Comparison of ENCODE assay signal across 8 cellular contexts in the genomic region with DNA sequence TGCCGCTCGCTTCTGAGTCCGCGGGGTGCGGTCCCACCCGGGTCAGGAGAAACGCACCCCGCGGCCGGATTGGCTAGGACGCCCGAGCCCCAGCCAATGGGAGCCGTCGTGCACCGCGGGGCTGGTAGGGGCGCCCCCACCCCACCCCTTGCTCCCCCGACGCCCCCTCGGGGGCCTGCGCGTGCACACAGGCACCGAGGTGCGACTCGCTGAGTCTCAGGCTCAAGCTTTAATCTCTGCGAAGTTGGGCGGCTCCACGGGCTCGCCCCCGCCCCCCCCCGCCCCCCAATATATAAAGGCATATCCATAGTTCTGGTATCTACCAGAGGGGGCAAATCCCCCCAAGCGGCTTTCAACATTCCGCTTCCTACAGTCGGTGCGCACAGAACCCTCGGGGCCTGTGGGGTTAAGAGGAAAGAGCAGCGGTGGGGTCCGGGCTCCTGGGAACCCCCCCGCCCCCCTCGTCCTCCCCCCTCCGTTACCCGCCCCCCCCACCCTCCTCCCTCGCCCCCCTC. TPM values are rescaled to one million over a fixed set of nuclear protein-coding genes. Genes with fewer than 3 reads are reported as not detected.
A peak's percentile ranks its signal among the peaks of the same experiment; 100 is the strongest.
DNase-seq lines count a peak whose midpoint lies in the region; ATAC-seq and TF ChIP-seq lines count a peak whose summit lies in the region.

A gene with protein sequence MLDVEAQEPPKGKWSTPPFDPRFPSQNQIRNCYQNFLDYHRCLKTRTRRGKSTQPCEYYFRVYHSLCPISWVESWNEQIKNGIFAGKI (minus strand): TSS at position 22 of the 515 bp plus-strand sequence. CDS start 198 bp downstream, outside the sequence.

- H3K9ac ChIP-seq in ES-I3 (ENCODE audit: low read depth, low read length) (peak within 1 kb of the TSS; percentile 80), SU-DHL-6 (ENCODE audit: low read length) (0 out of 2 replicates have a peak within 1 kb of the TSS, but pooled peaks have one; percentile 4), fibroblast of lung (ENCODE audit: insufficient read depth, low read length) (no peak within 1 kb of the TSS)

- H3K4me2 ChIP-seq in SU-DHL-6 (ENCODE audit: low read depth, low read length, poor library complexity, severe bottlenecking) (peak within 1 kb of the TSS; percentile 39), fibroblast of lung (ENCODE audit: extremely low read depth, insufficient read depth, low read length) (peak within 1 kb of the TSS; percentile 86)

- no peaks in the 10 kb centered on the region for H3K9me2 ChIP-seq in SU-DHL-6 (replicated peaks; ENCODE audit: insufficient read depth, low read length)

- peaks cover 12% of the 10 kb centered on the region; the same call in 1 of the 2 replicates for H3K4me1 ChIP-seq in ES-I3 (ENCODE audit: insufficient read depth, low read length)
- H3K4me1 ChIP-seq in fibroblast of lung (ENCODE audit: control insufficient read depth, extremely low read depth, insufficient read depth, low read length), result no peaks in the 10 kb centered on the region
- H3K4me1 ChIP-seq in psoas muscle, result peaks cover 5% of the 10 kb centered on the region

- H2AFZ ChIP-seq in SU-DHL-6 (ENCODE audit: low read depth, low read length, severe bottlenecking) (no peak within 1 kb of the TSS), fibroblast of lung (ENCODE audit: low read length) (no peak within 1 kb of the TSS)

- intact Hi-C loops in psoas muscle (cut with DNase I), result no loop called here

- TF ChIP-seq CTCF in SU-DHL-6 (IDR thresholded peaks at IDR 0.05; ENCODE audit: insufficient read depth, low read length, poor library complexity, severe bottlenecking) (no peak), fibroblast of lung (conservative IDR thresholded peaks at IDR 0.05 in 1 of 2, IDR thresholded peaks at IDR 0.05 in 1 of 2; ENCODE audit: low read depth in 1 of 2, low read length in 2 of 2) (no peak), psoas muscle (IDR thresholded peaks at IDR 0.05) (no peak)

- H3K36me3 ChIP-seq in ES-I3 (ENCODE audit: insufficient read depth, low read length) (no peaks in the 10 kb centered on the region), SU-DHL-6 (ENCODE audit: low read length) (no peaks in the 10 kb centered on the region), fibroblast of lung (ENCODE audit: control insufficient read depth, insufficient read depth, low read length) (no peaks in the 10 kb centered on the region), psoas muscle (ENCODE audit: insufficient read depth in 1 of 2, low read depth in 1 of 2) (no peaks in the 10 kb centered on the region)

- no peaks in the 10 kb centered on the region for H3F3A ChIP-seq in SU-DHL-6 (ENCODE audit: insufficient read depth)

- H3K27me3 ChIP-seq in SU-DHL-6 (ENCODE audit: low read length) (no peaks in the 10 kb centered on the region), fibroblast of lung (ENCODE audit: control insufficient read depth, insufficient read depth, low read length) (peaks cover 31% of the 10 kb centered on the region), psoas muscle (ENCODE audit: insufficient read depth in 3 of 3, low read length in 2 of 3) (peaks cover 0 to 64% (median 26%) of the 10 kb centered on the region in 3 donors)

- H4K20me1 ChIP-seq in SU-DHL-6 (ENCODE audit: low read depth, low read length), result no peaks in the 10 kb centered on the region
- H4K20me1 ChIP-seq in fibroblast of lung (ENCODE audit: control insufficient read depth, extremely low read depth, insufficient read depth, low read length), result no peaks in the 10 kb centered on the region

- ATAC-seq in psoas muscle, result no peak

- WGBS in psoas muscle, 3 donors, result 2 to 3% (median 2%) methylated on average over 28 to 42 of the region's 43 CpGs

- no peak within 1 kb of the TSS for H3K27ac ChIP-seq in SU-DHL-6 (ENCODE audit: low read depth, low read length)
- no peak within 1 kb of the TSS for H3K27ac ChIP-seq in fibroblast of lung (ENCODE audit: insufficient read depth, low read length)
- H3K27ac ChIP-seq in psoas muscle, result no peak within 1 kb of the TSS

- H3K79me2 ChIP-seq in SU-DHL-6 (ENCODE audit: insufficient read depth, low read length) (no peaks in the 10 kb centered on the region), fibroblast of lung (ENCODE audit: control insufficient read depth, insufficient read depth, low read length) (no peaks in the 10 kb centered on the region)

- H3K9me3 ChIP-seq in ES-I3 (ENCODE audit: control insufficient read depth, insufficient read depth, low read length) (no peaks in the 10 kb centered on the region), SU-DHL-6 (ENCODE audit: insufficient read depth, low read length) (no peaks in the 10 kb centered on the region), fibroblast of lung (ENCODE audit: control insufficient read depth, insufficient read depth, low read depth, low read length) (no peaks in the 10 kb centered on the region), psoas muscle (no peaks in the 10 kb centered on the region)

- peak within 1 kb of the TSS; percentile 7 for H3K4me3 ChIP-seq in SU-DHL-6 (ENCODE audit: insufficient read depth, low read length, poor library complexity, severe bottlenecking)
- H3K4me3 ChIP-seq in fibroblast of lung (replicated peaks in 1 of 4; ENCODE audit: control extremely low read depth in 1 of 4, insufficient read depth in 1 of 4, low read depth in 3 of 4, low read length in 4 of 4), result peak within 1 kb of the TSS; percentile 28 to 51 (median 42)
- H3K4me3 ChIP-seq in psoas muscle, result peak within 1 kb of the TSS; percentile 60

- DNase-seq in fibroblast of lung (ENCODE audit: low read depth in 2 of 2) (no peak), psoas muscle (no peak), SK-N-DZ (ENCODE audit: low spot score) (no peak), NCI-H524 treated with DMSO at 0.1 percent for 48 hours (lab: John Stamatoyannopoulos, UW) (no peak)
- no peak for DNase-seq in effector CD8-positive, alpha-beta T cell (lab: John Stamatoyannopoulos, UW)
- DNase-seq in activated CD4-positive, alpha-beta T cell treated with anti-CD3 and anti-CD28 coated beads for 4 hours, result no peak

RNA-seq across cellular contexts. Expression of the gene that starts here (rescaled TPM):
- total RNA-seq in fibroblast of lung (under 0.01 and 0.17 TPM in 2 replicates), psoas muscle (not detected)
- polyA plus RNA-seq in fibroblast of lung (0.03 and 0.14 TPM in 2 replicates), psoas muscle (under 1 TPM in 1 of 3 donors, not detected in 2; 0.04 TPM)
- 0.12 TPM in 1 of 2 replicates, not detected in the other for polyA plus RNA-seq in fibroblast of lung (2012)
- not detected in 2 replicates for polyA minus RNA-seq in fibroblast of lung (ENCODE audit: low replicate concordance)
- 0.24 TPM in 1 of 2 replicates, not detected in the other for polyA plus RNA-seq in SK-N-DZ (2014; cell fraction: cytosol; rRNA removed)
- polyA plus RNA-seq in SK-N-DZ (2014; cell fraction: nucleus; rRNA removed), result 2.3 and 3.3 TPM in 2 replicates

Comparison
In these comparisons a context has a peak if more than half of its experiments do, and no peak if none do; other contexts are left out.
1. H3K4me3 ChIP-seq: peak in every context shown above with its lines; median percentile 60 in psoas muscle; 42 in fibroblast of lung; 7 in SU-DHL-6.